ENCODE assay signal across 8 cellular contexts in genomic region chr1:112674986-112675727, GRCh38. TPM values are rescaled to one million over a fixed set of nuclear protein-coding genes. Genes with fewer than 3 reads are reported as not detected.
A peak's percentile ranks its signal among the peaks of the same experiment; 100 is the strongest.
DNase-seq lines count a peak whose midpoint lies in the region; ATAC-seq and TF ChIP-seq lines count a peak whose summit lies in the region.

No MANE protein-coding gene starts in this region.

- intact Hi-C loops in esophagus muscularis mucosa (cut with DNase I) (loop anchor here (5.0 kb wide), 1 partner anchor 32 kb away; the partner anchor contains the start of gene RHOC), thyroid gland (cut with DNase I) (no loop called here)

- no peak for TF ChIP-seq EP300 in esophagus muscularis mucosa (IDR thresholded peaks at IDR 0.05)

- H3K27me3 ChIP-seq in esophagus muscularis mucosa (no peaks in the 10 kb centered on the region), thyroid gland (no peaks in the 10 kb centered on the region)

- H3K9me3 Mint-ChIP-seq in nephron = peaks cover 3% of the 10 kb centered on the region

- H3K4me1 ChIP-seq in esophagus muscularis mucosa (peaks cover 24 to 37% (median 32%) of the 10 kb centered on the region in 4 donors), thyroid gland (peaks cover 4 to 15% of the 10 kb centered on the region in 2 donors)

- H3K36me3 Mint-ChIP-seq in nephron (ENCODE audit: low read depth) = peaks cover 48% of the 10 kb centered on the region

- H3K4me3 Mint-ChIP-seq in nephron = peak overlapping the region; percentile 97 to 98 (median 97)

- ATAC-seq in HG02870 (IDR thresholded peaks at IDR 0.05; ENCODE audit: unreplicated experiment) = peak; percentile 36

- H3K4me1 Mint-ChIP-seq in nephron = peaks cover 38% of the 10 kb centered on the region

- peak overlapping the region; percentile 99 for H3K27ac Mint-ChIP-seq in nephron

- 0% methylated on average over 4 of the region's 68 CpGs for WGBS in esophagus muscularis mucosa
- 0 to 13% methylated on average over 2 to 26 of the region's 68 CpGs for WGBS in thyroid gland, 2 donors

- TF ChIP-seq CTCF in esophagus muscularis mucosa (IDR thresholded peaks at IDR 0.05) = peak; percentile 23 to 27 (median 24)
- peak in 1 of 3 experiments; percentile 10 for TF ChIP-seq CTCF in nephron (IDR thresholded peaks at IDR 0.05; ENCODE audit: unreplicated experiment in 3 of 3)
- TF ChIP-seq CTCF in thyroid gland (IDR thresholded peaks at IDR 0.05) = peak in 2 of 6 experiments; percentile 23 to 29

- no peak for TF ChIP-seq POLR2A in esophagus muscularis mucosa (IDR thresholded peaks at IDR 0.05; ENCODE audit: low read depth)
- TF ChIP-seq POLR2A in thyroid gland (IDR thresholded peaks at IDR 0.05) = peak in 1 of 2 donors; percentile 32

- H3K4me3 ChIP-seq in esophagus muscularis mucosa = peak overlapping the region; percentile 63 to 96 (median 71)
- H3K4me3 ChIP-seq in thyroid gland (replicated peaks in 1 of 3) = peak overlapping the region; percentile 70 to 81 (median 80)

- DNase-seq in DMS53 (lab: John Stamatoyannopoulos, UW) (peak; percentile 74), DMS53 treated with DMSO at 0.1 percent for 48 hours (lab: John Stamatoyannopoulos, UW; ENCODE audit: unreplicated experiment) (no peak), NCI-H2227 treated with DMSO at 0.1 percent for 48 hours (lab: John Stamatoyannopoulos, UW) (peak; percentile 57), activated T-cell treated with anti-CD3 and anti-CD28 coated beads for 48 hours (ENCODE audit: low read depth) (peak; percentile 40), esophagus muscularis mucosa (ENCODE audit: extremely low spot score) (no peak), thyroid gland (peak; percentile 62)

- H3K9me3 ChIP-seq in esophagus muscularis mucosa (no peaks in the 10 kb centered on the region), thyroid gland (no peaks in the 10 kb centered on the region)

- peak overlapping the region; percentile 85 to 93 (median 91) for H3K27ac ChIP-seq in esophagus muscularis mucosa (replicated peaks in 1 of 4)
- H3K27ac ChIP-seq in thyroid gland = peak overlapping the region; percentile 79 to 92 (median 89)

- peaks cover 4 to 18% (median 11%) of the 10 kb centered on the region in 4 donors for H3K36me3 ChIP-seq in esophagus muscularis mucosa
- peaks cover 4 to 6% of the 10 kb centered on the region in 2 donors for H3K36me3 ChIP-seq in thyroid gland

- H3K27me3 Mint-ChIP-seq in nephron (ENCODE audit: low read depth) = no peaks in the 10 kb centered on the region

RNA-seq across cellular contexts. Expression of gene MOV10, which starts 0.7 kb away (rescaled TPM):
- total RNA-seq in esophagus muscularis mucosa (10 to 100 TPM; 12.3 to 24.1 (median 18.7) TPM), thyroid gland (10 to 100 TPM; 20.2 to 27.7 (median 27.5) TPM)

RNA-seq across cellular contexts. Expression of gene RHOC, which starts 31.8 kb away (rescaled TPM):
- total RNA-seq in esophagus muscularis mucosa (100 to 1,000 TPM; 222 to 374 (median 324) TPM), thyroid gland (100 to 1,000 TPM; 125 to 188 (median 175) TPM)

RNA-seq across cellular contexts. Expression of gene PPM1J, which starts 40.0 kb away (rescaled TPM):
- 1 to 10 TPM in 3 of 4 donors, under 1 TPM in 1; 0.42 to 3.6 (median 2.3) TPM for total RNA-seq in esophagus muscularis mucosa
- 1 to 10 TPM; 1.7 to 4.8 (median 3.0) TPM for total RNA-seq in thyroid gland

RNA-seq across cellular contexts. Expression of gene CAPZA1, which starts 55.5 kb away (rescaled TPM):
- total RNA-seq in esophagus muscularis mucosa (10 to 100 TPM; 61.9 to 77.5 (median 69.1) TPM), thyroid gland (100 to 1,000 TPM; 106 to 162 (median 130) TPM)

RNA-seq across cellular contexts. Expression of gene ST7L, which starts 56.2 kb away (rescaled TPM):
- total RNA-seq in esophagus muscularis mucosa (10 to 100 TPM; 12.9 to 23.0 (median 21.0) TPM), thyroid gland (10 to 100 TPM; 27.3 to 46.4 (median 44.9) TPM)

Comparison
In these comparisons a context has a peak if more than half of its experiments do, and no peak if none do; other contexts are left out.
1. DNase-seq: peak in DMS53 (single experiment), NCI-H2227 treated with DMSO at 0.1 percent for 48 hours (single experiment), activated T-cell treated with anti-CD3 and anti-CD28 coated beads for 48 hours (single experiment) and thyroid gland (2 of 2); none in DMS53 treated with DMSO at 0.1 percent for 48 hours (single experiment) and esophagus muscularis mucosa (single experiment).